ENCODE assay signal across 1 cellular context in the genomic region with DNA sequence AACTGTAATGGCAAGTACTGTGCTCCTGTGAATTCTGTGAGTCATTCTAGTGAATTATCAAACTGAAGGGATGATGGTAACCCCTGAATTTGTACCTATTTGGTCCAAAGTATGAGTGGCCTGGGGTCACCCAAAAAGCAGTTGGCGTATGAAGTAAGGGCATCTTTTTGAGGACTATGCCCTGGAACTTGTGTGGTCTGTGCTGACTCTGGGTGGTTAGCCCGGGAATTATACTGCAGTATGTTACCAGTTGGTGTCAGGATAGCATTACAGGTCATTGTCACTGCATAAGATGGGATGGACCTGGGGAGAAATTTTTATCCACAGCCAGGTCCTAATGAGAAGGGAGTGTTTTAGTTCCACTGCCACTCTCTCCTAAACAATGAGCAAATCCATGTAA.
TF ChIP-seq lines count a peak whose summit lies in the region.

No MANE protein-coding gene starts in this region.

TF ChIP-seq in HepG2, 621 proteins besides CTCF, POLR2A, EP300 and RAD21 (continued from another document):
- TF ChIP-seq ZEB1 (IDR thresholded peaks at IDR 0.05; ENCODE audit: insufficient replicate concordance, low read depth) (no peak), HIVEP1 (CRISPR knock-in tag; IDR thresholded peaks at IDR 0.05) (no peak), FIP1L1 (IDR thresholded peaks at IDR 0.05; ENCODE audit: borderline replicate concordance, insufficient read depth, low read depth, low read length) (no peak), E2F5 (CRISPR knock-in tag; conservative IDR thresholded peaks at IDR 0.05) (no peak), ZBTB21 (CRISPR knock-in tag; IDR thresholded peaks at IDR 0.05) (no peak), FOXA1 (IDR thresholded peaks at IDR 0.05) (no peak), FOXA1 (CRISPR knock-in tag; IDR thresholded peaks at IDR 0.05) (no peak), SMARCE1 (IDR thresholded peaks at IDR 0.05; ENCODE audit: borderline replicate concordance) (no peak), PRMT3 (CRISPR knock-in tag; IDR thresholded peaks at IDR 0.05; ENCODE audit: borderline replicate concordance, low read depth) (no peak), HOXA9 (CRISPR knock-in tag; IDR thresholded peaks at IDR 0.05; ENCODE audit: borderline replicate concordance) (no peak), DRAP1 (CRISPR knock-in tag; IDR thresholded peaks at IDR 0.05) (no peak)
- TF ChIP-seq, protein P1, sequence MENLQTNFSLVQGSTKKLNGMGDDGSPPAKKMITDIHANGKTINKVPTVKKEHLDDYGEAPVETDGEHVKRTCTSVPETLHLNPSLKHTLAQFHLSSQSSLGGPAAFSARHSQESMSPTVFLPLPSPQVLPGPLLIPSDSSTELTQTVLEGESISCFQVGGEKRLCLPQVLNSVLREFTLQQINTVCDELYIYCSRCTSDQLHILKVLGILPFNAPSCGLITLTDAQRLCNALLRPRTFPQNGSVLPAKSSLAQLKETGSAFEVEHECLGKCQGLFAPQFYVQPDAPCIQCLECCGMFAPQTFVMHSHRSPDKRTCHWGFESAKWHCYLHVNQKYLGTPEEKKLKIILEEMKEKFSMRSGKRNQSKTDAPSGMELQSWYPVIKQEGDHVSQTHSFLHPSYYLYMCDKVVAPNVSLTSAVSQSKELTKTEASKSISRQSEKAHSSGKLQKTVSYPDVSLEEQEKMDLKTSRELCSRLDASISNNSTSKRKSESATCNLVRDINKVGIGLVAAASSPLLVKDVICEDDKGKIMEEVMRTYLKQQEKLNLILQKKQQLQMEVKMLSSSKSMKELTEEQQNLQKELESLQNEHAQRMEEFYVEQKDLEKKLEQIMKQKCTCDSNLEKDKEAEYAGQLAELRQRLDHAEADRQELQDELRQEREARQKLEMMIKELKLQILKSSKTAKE (CRISPR knock-in tag; IDR thresholded peaks at IDR 0.05; ENCODE audit: borderline replicate concordance): no peak
- TF ChIP-seq, protein P2, sequence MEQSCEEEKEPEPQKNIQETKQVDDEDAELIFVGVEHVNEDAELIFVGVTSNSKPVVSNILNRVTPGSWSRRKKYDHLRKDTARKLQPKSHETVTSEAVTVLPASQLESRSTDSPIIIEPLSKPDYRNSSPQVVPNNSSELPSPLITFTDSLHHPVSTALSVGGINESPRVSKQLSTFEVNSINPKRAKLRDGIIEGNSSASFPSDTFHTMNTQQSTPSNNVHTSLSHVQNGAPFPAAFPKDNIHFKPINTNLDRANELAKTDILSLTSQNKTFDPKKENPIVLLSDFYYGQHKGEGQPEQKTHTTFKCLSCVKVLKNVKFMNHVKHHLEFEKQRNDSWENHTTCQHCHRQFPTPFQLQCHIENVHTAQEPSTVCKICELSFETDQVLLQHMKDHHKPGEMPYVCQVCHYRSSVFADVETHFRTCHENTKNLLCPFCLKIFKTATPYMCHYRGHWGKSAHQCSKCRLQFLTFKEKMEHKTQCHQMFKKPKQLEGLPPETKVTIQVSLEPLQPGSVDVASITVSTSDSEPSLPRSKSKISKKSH (CRISPR knock-in tag; IDR thresholded peaks at IDR 0.05; ENCODE audit: borderline replicate concordance): no peak
